Comparison of ENCODE assay signal across 1 cellular context in genomic region chr6:56808871-56809359, GRCh38.
TF ChIP-seq lines count a peak whose summit lies in the region.

No MANE protein-coding gene starts in this region.

TF ChIP-seq in HEK293, 187 proteins besides CTCF, POLR2A, EP300 and RAD21 (continued from another document):
- TF ChIP-seq IKZF3 (tag by site-specific recombination; IDR thresholded peaks at IDR 0.05) (peak; percentile 53; the same call in 1 of the 2 replicates), WT1 (tag by site-specific recombination; IDR thresholded peaks at IDR 0.05) (peak; percentile 38; the same call in 1 of the 2 replicates), ZNF350 (tag by site-specific recombination; IDR thresholded peaks at IDR 0.05) (no peak), ZNF791 (tag by site-specific recombination; IDR thresholded peaks at IDR 0.05) (no peak), ZNF660 (tag by site-specific recombination; IDR thresholded peaks at IDR 0.05) (no peak), SP2 (tag by site-specific recombination; IDR thresholded peaks at IDR 0.05) (0 out of 2 replicates have a peak, but pooled peaks have one; percentile 7), ZBTB21 (tag by site-specific recombination; IDR thresholded peaks at IDR 0.05) (no peak), ZBTB1 (tag by site-specific recombination; IDR thresholded peaks at IDR 0.05) (no peak), SP7 (tag by site-specific recombination; IDR thresholded peaks at IDR 0.05) (no peak; the same call in 1 of the 2 replicates), GLIS1 (tag by site-specific recombination; IDR thresholded peaks at IDR 0.05) (no peak), ZBTB20 (tag by site-specific recombination; IDR thresholded peaks at IDR 0.05) (peak; percentile 67), FEZF1 (tag by site-specific recombination; IDR thresholded peaks at IDR 0.05) (no peak), ZNF776 (tag by site-specific recombination; IDR thresholded peaks at IDR 0.05; ENCODE audit: borderline replicate concordance) (no peak), ZNF366 (tag by site-specific recombination; conservative IDR thresholded peaks at IDR 0.05) (peak; percentile 43; the same call in 1 of the 2 replicates), ZNF600 (tag by site-specific recombination; IDR thresholded peaks at IDR 0.05) (0 out of 2 replicates have a peak, but pooled peaks have one; percentile 43), EGR2 (tag by site-specific recombination; IDR thresholded peaks at IDR 0.05; ENCODE audit: low read depth) (peak; percentile 31; the same call in 1 of the 2 replicates), ZFP69B (tag by site-specific recombination; IDR thresholded peaks at IDR 0.05) (0 out of 2 replicates have a peak, but pooled peaks have one; percentile 13)
